ENCODE assay signal across 1 cellular context in genomic region chr10:131014271-131014670, GRCh38.
TF ChIP-seq lines count a peak whose summit lies in the region.

No MANE protein-coding gene starts in this region.

TF ChIP-seq in HepG2, 621 proteins besides CTCF, POLR2A, EP300 and RAD21 (continued from another document):
- TF ChIP-seq ZNF264 (CRISPR knock-in tag; IDR thresholded peaks at IDR 0.05) (no peak), HMG20B (CRISPR knock-in tag; conservative IDR thresholded peaks at IDR 0.05) (no peak), CC2D1A (CRISPR knock-in tag; IDR thresholded peaks at IDR 0.05) (no peak), CHD2 (IDR thresholded peaks at IDR 0.05; ENCODE audit: low read depth, low read length) (no peak), NR1H2 (CRISPR knock-in tag; IDR thresholded peaks at IDR 0.05; ENCODE audit: borderline replicate concordance, low read depth) (no peak), ZNF572 (CRISPR knock-in tag; IDR thresholded peaks at IDR 0.05) (no peak), PHB2 (IDR thresholded peaks at IDR 0.05; ENCODE audit: partially characterized antibody) (no peak), ZBTB34 (CRISPR knock-in tag; IDR thresholded peaks at IDR 0.05) (no peak), GLI4 (CRISPR knock-in tag; IDR thresholded peaks at IDR 0.05; ENCODE audit: borderline replicate concordance) (no peak), MBNL3 (CRISPR knock-in tag; conservative IDR thresholded peaks at IDR 0.05) (no peak), ZFP37 (CRISPR knock-in tag; IDR thresholded peaks at IDR 0.05; ENCODE audit: borderline replicate concordance) (no peak)
TF ChIP-seq in HepG2: peak in this region for 0.
